In the genomic region with DNA sequence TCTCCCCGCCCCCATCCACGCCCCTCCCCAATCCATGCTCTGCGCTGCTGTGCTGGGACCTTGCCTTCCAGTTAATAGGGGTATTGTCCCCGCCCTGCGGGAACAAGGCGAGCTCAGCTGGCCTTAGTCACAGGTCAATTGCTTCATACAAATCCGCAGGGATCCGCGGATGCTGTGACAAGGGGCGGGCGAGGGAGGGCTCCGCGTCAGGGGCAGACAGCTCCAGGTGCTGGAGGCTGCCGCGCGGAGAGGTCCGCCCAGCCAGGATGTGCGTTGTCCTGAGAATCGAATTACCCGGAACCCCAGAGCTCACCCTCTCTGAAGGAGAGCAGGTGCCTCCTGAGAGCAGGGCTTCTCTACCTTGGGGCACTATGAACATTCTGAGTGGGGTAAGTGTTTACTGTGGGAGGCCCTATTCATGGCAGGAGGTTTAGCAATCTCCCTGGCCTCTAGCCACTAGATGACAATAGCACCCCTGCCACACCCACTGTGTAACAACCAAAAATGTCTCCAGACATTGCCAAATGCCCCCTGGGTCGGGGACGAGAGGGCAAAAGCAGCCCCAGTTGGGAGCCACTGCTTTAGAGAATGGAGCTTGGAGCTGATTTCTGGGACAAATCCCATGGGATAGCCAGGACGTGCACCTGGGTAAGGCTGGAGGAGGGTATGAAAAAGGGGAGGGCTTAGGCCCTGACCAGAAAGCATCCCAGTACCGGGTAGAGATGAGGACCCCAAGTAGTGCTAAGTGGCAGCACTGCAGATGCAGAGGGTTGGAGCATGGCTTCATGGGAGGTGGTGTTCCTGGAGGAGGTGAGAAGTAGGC, we compare ENCODE assay signal across 3 cellular contexts.
TF ChIP-seq lines count a peak whose summit lies in the region.

No MANE protein-coding gene starts in this region.

TF ChIP-seq in GM23338, 12 proteins besides CTCF, POLR2A, EP300 and RAD21:
- no peak for TF ChIP-seq EZH2phosphoT487 (IDR thresholded peaks at IDR 0.05; ENCODE audit: unreplicated experiment)
- TF ChIP-seq NANOG (IDR thresholded peaks at IDR 0.05; ENCODE audit: borderline replicate concordance), result no peak
- no peak for TF ChIP-seq STAT1 (IDR thresholded peaks at IDR 0.05; ENCODE audit: unreplicated experiment)
- TF ChIP-seq CREB1 (CRISPR knock-in tag; IDR thresholded peaks at IDR 0.05; ENCODE audit: low read depth), result peak; percentile 53
- TF ChIP-seq, protein P1, sequence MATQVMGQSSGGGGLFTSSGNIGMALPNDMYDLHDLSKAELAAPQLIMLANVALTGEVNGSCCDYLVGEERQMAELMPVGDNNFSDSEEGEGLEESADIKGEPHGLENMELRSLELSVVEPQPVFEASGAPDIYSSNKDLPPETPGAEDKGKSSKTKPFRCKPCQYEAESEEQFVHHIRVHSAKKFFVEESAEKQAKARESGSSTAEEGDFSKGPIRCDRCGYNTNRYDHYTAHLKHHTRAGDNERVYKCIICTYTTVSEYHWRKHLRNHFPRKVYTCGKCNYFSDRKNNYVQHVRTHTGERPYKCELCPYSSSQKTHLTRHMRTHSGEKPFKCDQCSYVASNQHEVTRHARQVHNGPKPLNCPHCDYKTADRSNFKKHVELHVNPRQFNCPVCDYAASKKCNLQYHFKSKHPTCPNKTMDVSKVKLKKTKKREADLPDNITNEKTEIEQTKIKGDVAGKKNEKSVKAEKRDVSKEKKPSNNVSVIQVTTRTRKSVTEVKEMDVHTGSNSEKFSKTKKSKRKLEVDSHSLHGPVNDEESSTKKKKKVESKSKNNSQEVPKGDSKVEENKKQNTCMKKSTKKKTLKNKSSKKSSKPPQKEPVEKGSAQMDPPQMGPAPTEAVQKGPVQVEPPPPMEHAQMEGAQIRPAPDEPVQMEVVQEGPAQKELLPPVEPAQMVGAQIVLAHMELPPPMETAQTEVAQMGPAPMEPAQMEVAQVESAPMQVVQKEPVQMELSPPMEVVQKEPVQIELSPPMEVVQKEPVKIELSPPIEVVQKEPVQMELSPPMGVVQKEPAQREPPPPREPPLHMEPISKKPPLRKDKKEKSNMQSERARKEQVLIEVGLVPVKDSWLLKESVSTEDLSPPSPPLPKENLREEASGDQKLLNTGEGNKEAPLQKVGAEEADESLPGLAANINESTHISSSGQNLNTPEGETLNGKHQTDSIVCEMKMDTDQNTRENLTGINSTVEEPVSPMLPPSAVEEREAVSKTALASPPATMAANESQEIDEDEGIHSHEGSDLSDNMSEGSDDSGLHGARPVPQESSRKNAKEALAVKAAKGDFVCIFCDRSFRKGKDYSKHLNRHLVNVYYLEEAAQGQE (IDR thresholded peaks at IDR 0.05; ENCODE audit: unreplicated experiment), result no peak
- TF ChIP-seq ZNF114 (CRISPR knock-in tag; IDR thresholded peaks at IDR 0.05), result no peak

TF ChIP-seq in H1, 55 proteins besides CTCF, POLR2A, EP300 and RAD21:
- TF ChIP-seq SUZ12 (IDR thresholded peaks at IDR 0.05; ENCODE audit: low read length) (no peak), EGR1 (IDR thresholded peaks at IDR 0.05; ENCODE audit: borderline replicate concordance, low read depth, low read length) (no peak), RXRA (IDR thresholded peaks at IDR 0.05; ENCODE audit: insufficient read depth, low read depth, low read length) (no peak), RFX5 (IDR thresholded peaks at IDR 0.05; ENCODE audit: borderline replicate concordance, low read depth, low read length) (no peak), POLR2AphosphoS5 (IDR thresholded peaks at IDR 0.05; ENCODE audit: low read depth, low read length) (no peak), CEBPB (IDR thresholded peaks at IDR 0.05; ENCODE audit: low read depth, low read length) (peak; percentile 84), SRF (IDR thresholded peaks at IDR 0.05; ENCODE audit: low read depth, low read length) (no peak), SIN3A (conservative IDR thresholded peaks at IDR 0.05 in 1 of 2, IDR thresholded peaks at IDR 0.05 in 1 of 2; ENCODE audit: low read depth in 1 of 2, low read length in 2 of 2) (no peak), CBX5 (IDR thresholded peaks at IDR 0.05; ENCODE audit: low read depth, low read length) (no peak), CREB1 (IDR thresholded peaks at IDR 0.05) (peak; percentile 67), SP4 (IDR thresholded peaks at IDR 0.05; ENCODE audit: low read length) (no peak), HDAC2 (IDR thresholded peaks at IDR 0.05; ENCODE audit: borderline replicate concordance in 1 of 2, low read depth in 2 of 2, low read length in 2 of 2) (no peak), ASH2L (IDR thresholded peaks at IDR 0.05; ENCODE audit: low read length) (no peak), CTBP2 (IDR thresholded peaks at IDR 0.05; ENCODE audit: borderline replicate concordance, insufficient read depth, insufficient read length, low read length) (no peak), JUND (IDR thresholded peaks at IDR 0.05; ENCODE audit: low read length) (no peak), CHD1 (IDR thresholded peaks at IDR 0.05; ENCODE audit: low read depth, low read length) (no peak)
- TF ChIP-seq, protein P2, sequence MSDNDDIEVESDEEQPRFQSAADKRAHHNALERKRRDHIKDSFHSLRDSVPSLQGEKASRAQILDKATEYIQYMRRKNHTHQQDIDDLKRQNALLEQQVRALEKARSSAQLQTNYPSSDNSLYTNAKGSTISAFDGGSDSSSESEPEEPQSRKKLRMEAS (IDR thresholded peaks at IDR 0.05), result peak; percentile 30; the same call in 1 of the 2 replicates
- TF ChIP-seq, protein P3, sequence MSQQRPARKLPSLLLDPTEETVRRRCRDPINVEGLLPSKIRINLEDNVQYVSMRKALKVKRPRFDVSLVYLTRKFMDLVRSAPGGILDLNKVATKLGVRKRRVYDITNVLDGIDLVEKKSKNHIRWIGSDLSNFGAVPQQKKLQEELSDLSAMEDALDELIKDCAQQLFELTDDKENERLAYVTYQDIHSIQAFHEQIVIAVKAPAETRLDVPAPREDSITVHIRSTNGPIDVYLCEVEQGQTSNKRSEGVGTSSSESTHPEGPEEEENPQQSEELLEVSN (IDR thresholded peaks at IDR 0.05), result no peak

TF ChIP-seq in neural cell, 6 proteins besides CTCF, POLR2A, EP300 and RAD21:
- TF ChIP-seq, protein P1 (IDR thresholded peaks at IDR 0.05; ENCODE audit: borderline replicate concordance), result no peak
- no peak for TF ChIP-seq EZH2 (IDR thresholded peaks at IDR 0.05; ENCODE audit: borderline replicate concordance, insufficient read depth, low read length, poor library complexity, severe bottlenecking)
- no peak for TF ChIP-seq MXI1 (conservative IDR thresholded peaks at IDR 0.05; ENCODE audit: poor library complexity, severe bottlenecking)
- no peak for TF ChIP-seq POLR2AphosphoS5 (IDR thresholded peaks at IDR 0.05)
- no peak for TF ChIP-seq SMC3 (conservative IDR thresholded peaks at IDR 0.05; ENCODE audit: poor library complexity)
- no peak for TF ChIP-seq TAF1 (IDR thresholded peaks at IDR 0.05; ENCODE audit: low read depth)
